In the genomic region with DNA sequence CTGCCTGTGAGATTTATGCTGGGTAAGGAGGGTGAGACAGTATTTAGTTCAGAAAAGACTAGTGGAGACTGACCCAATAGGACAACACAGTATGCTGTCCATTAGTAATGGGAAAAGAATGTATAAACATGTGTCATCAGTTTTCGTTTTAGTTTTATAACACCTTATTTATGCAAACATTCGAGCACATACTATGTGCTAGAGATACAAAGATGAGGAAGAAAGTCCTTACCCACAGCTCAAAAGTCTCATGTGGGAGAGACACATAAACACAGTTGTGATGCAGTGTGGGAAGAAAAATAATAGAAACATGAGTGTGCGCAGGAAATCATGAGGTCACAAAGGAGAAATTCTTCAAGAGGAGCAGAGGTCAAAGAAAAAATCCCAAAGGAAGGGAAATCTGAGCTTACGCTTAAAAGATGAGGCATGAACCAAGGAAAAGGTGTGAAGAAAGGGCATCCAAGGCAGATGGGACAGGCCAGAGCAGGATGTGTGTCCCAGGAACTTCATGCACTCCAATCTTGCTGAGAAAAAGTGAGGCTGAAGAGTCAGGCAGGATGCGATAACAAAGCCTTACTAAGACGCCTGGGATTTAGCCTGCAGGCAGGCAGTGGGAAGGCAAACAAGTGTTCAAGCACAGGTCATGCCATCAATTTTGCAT, we compare ENCODE assay signal across 10 cellular contexts. TPM values are rescaled to one million over a fixed set of nuclear protein-coding genes. Genes with fewer than 3 reads are reported as not detected.
DNase-seq lines count a peak whose midpoint lies in the region; ATAC-seq and TF ChIP-seq lines count a peak whose summit lies in the region.
"Had no signal": no experiment of that assay in that cellular context is flagged by ENCODE, and none has a peak within 500 bp of the region (broad histone marks: within the 10 kb centered on the region; RNA-seq: fewer than 3 reads in every experiment).

No MANE protein-coding gene starts in this region.

- H3K9me3 ChIP-seq in RWPE2 (ENCODE audit: severe bottlenecking) (no peaks in the 10 kb centered on the region), adrenal gland (replicated peaks in 1 of 3) (no peaks in the 10 kb centered on the region)

- TF ChIP-seq CTCF in RWPE2 (IDR thresholded peaks at IDR 0.05; ENCODE audit: poor library complexity, severe bottlenecking) (no peak), omental fat pad (IDR thresholded peaks at IDR 0.05) (no peak), adrenal gland (IDR thresholded peaks at IDR 0.05) (no peak)

- H3K27ac ChIP-seq in RWPE2 (ENCODE audit: poor library complexity, severe bottlenecking) (peak overlapping the region; percentile 92), adrenal gland (peak overlapping the region in 2 of 5 donors; percentile 18 to 49)

- in situ Hi-C loops in Caki2 (cut with HindIII; ENCODE audit: low pct_unique_long_range_greater_than_20kb, low sequenced_read_pairs) = no loop called here

- DNase-seq in Caki2 (ENCODE audit: low read depth) (peak; percentile 88), RWPE2 (ENCODE audit: low spot score) (peak; percentile 75), fibroblast of peridontal ligament (ENCODE audit: extremely low read depth) (peak; percentile 84), omental fat pad (ENCODE audit: low spot score) (no peak), UCSD-AML1 (lab: John Stamatoyannopoulos, UW; ENCODE audit: unreplicated experiment) (no peak), adrenal gland (no peak), NCI-H1694 treated with DMSO at 0.1 percent for 48 hours (lab: John Stamatoyannopoulos, UW) (no peak), activated gamma-delta T cell (lab: John Stamatoyannopoulos, UW) (no peak)
- DNase-seq: activated CD4-positive, alpha-beta T cell treated with anti-CD3 and anti-CD28 coated beads, Interleukin-2, amount 10 ng/mL, durations not matched to agents 7 days and 5 days; NCI-H1105 treated with DMSO at 0.1 percent for 48 hours had no signal

- no peak for TF ChIP-seq POLR2A in adrenal gland (IDR thresholded peaks at IDR 0.05)

- intact Hi-C loops in adrenal gland (cut with DNase I) = no loop called here

- H3K27me3 ChIP-seq in RWPE2 (ENCODE audit: insufficient read depth, poor library complexity, severe bottlenecking) (no peaks in the 10 kb centered on the region), adrenal gland (no peaks in the 10 kb centered on the region)

- H3K4me3 ChIP-seq in RWPE2 (ENCODE audit: severe bottlenecking) (no peak overlapping the region), adrenal gland (no peak overlapping the region)

- ATAC-seq in RWPE2 (ENCODE audit: low read depth) (peak; percentile 81), omental fat pad (ENCODE audit: low FRiP score) (peak; percentile 85)

- H3K36me3 ChIP-seq in RWPE2 (ENCODE audit: low read depth) = peaks cover 51% of the 10 kb centered on the region
- no peaks in the 10 kb centered on the region for H3K36me3 ChIP-seq in adrenal gland (replicated peaks in 1 of 2)

- H3K4me1 ChIP-seq in RWPE2 (ENCODE audit: insufficient read depth, poor library complexity, severe bottlenecking) = peaks cover 22% of the 10 kb centered on the region
- H3K4me1 ChIP-seq in adrenal gland (replicated peaks in 1 of 2) = peaks cover 0 to 11% of the 10 kb centered on the region in 2 donors

- WGBS in adrenal gland, 4 donors = 57 to 67% (median 65%) methylated on average over 6 of the region's 6 CpGs

RNA-seq across cellular contexts. Expression of a gene that starts 8.1 kb away (rescaled TPM):
- 145 and 161 TPM in 2 replicates for total RNA-seq in Caki2 (2014; rRNA removed; shearing (Covaris generic); ENCODE audit: low replicate concordance)
- 10 to 100 TPM in 3 of 4 donors, 1 to 10 TPM in 1; 7.7 to 28.8 (median 22.0) TPM for total RNA-seq in omental fat pad
- total RNA-seq in adrenal gland = 10 to 100 TPM in 6 of 8 donors, 1 to 10 TPM in 2; 6.9 to 28.3 (median 13.6) TPM
- polyA plus RNA-seq in adrenal gland = 10 to 100 TPM in 1 of 3 donors, 1 to 10 TPM in 2; 7.7 to 20.3 (median 10.0) TPM

Comparison
In these comparisons a context has a peak if more than half of its experiments do, and no peak if none do; other contexts are left out.
1. DNase-seq: peak in Caki2 (single experiment), RWPE2 (single experiment) and fibroblast of peridontal ligament (single experiment); none in omental fat pad (single experiment), UCSD-AML1 (single experiment), adrenal gland (0 of 7), NCI-H1694 treated with DMSO at 0.1 percent for 48 hours (single experiment) and activated gamma-delta T cell (single experiment).